ENCODE assay signal across 18 cellular contexts in genomic region chrX:47877327-47877726, GRCh38.
"Had no signal": no experiment of that assay in that cellular context is flagged by ENCODE, and none has a peak within 500 bp of the region (broad histone marks: within the 10 kb centered on the region; RNA-seq: fewer than 3 reads in every experiment).

No MANE protein-coding gene starts in this region.

- H3K4me3 ChIP-seq: cardiac muscle cell, colonic mucosa, heart right ventricle, psoas muscle, sigmoid colon, testis had no signal

- H3K27ac Mint-ChIP-seq: activated naive CD4-positive, alpha-beta T cell treated with anti-CD3 and anti-CD28 coated beads for 36 hours; nephron progenitor cell; WTC11 had no signal

- H3K9me3 ChIP-seq: colonic mucosa, psoas muscle, sigmoid colon, testis had no signal

- ATAC-seq: heart right ventricle; left lobe of liver; psoas muscle; stimulated activated naive CD8-positive, alpha-beta T cell treated with anti-CD3 and anti-CD28 coated beads, Interleukin-15, amount 100 ng/mL, for 72 hours; WTC11 had no signal

- H3K36me3 ChIP-seq: cardiac muscle cell, colonic mucosa, sigmoid colon had no signal

- H3K27ac ChIP-seq: cardiac muscle cell, colonic mucosa, heart right ventricle, psoas muscle, sigmoid colon, testis had no signal

- H3K4me3 Mint-ChIP-seq: activated naive CD4-positive, alpha-beta T cell treated with anti-CD3 and anti-CD28 coated beads for 36 hours; nephron progenitor cell; stimulated activated naive CD8-positive, alpha-beta T cell treated with anti-CD3 and anti-CD28 coated beads, Interleukin-15, amount 100 ng/mL, for 72 hours; WTC11 had no signal

- H3K27me3 ChIP-seq: cardiac muscle cell, colonic mucosa, heart right ventricle, sigmoid colon, testis had no signal

- H3K4me1 ChIP-seq: colonic mucosa, heart right ventricle, psoas muscle, sigmoid colon, testis had no signal

- FAIRE-seq: frontal cortex had no signal

- DNase-seq: activated CD4-positive, alpha-beta T cell treated with anti-CD3 and anti-CD28 coated beads for 48 hours; activated naive CD4-positive, alpha-beta T cell treated with anti-CD3 and anti-CD28 coated beads for 36 hours; colonic mucosa; effector CD8-positive, alpha-beta T cell; heart right ventricle; islet precursor cell; mammary epithelial cell; nephron progenitor cell; psoas muscle; sigmoid colon; stimulated activated CD4-positive, alpha-beta T cell treated with anti-CD3 and anti-CD28 coated beads, Interleukin-4, amount 100 ng/mL, for 1 hour; stimulated activated CD8-positive, alpha-beta memory T cell treated with anti-CD3 and anti-CD28 coated beads, Interleukin-4, amount 100 ng/mL, for 48 hours; stimulated activated naive CD8-positive, alpha-beta T cell treated with anti-CD3 and anti-CD28 coated beads, Interleukin-15, amount 100 ng/mL, for 72 hours; testis had no signal

- H3K27me3 Mint-ChIP-seq: stimulated activated naive CD8-positive, alpha-beta T cell treated with anti-CD3 and anti-CD28 coated beads, Interleukin-15, amount 100 ng/mL, for 72 hours had no signal

- H3K4me1 Mint-ChIP-seq: nephron progenitor cell; stimulated activated naive CD8-positive, alpha-beta T cell treated with anti-CD3 and anti-CD28 coated beads, Interleukin-15, amount 100 ng/mL, for 72 hours had no signal
